ENCODE assay signal across 7 cellular contexts in the genomic region with DNA sequence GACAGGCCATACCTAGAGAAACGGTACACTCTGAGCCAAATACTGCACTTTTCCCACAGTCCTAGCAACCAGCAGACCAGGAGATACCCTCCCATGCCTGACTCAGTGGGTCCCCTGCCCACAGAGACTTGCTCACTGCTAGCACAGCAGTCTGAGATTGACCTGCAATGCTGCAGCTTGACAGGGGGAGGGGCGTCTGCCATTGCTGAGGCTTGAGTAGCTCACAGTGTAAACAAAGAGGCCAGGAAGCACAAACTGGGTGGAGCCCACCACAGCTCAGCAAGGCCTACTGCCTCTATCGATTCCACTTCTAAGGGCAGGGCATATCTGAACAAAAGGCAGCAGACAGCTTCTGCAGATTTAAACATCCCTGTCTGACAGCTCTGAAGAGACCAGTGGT.
A peak's percentile ranks its signal among the peaks of the same experiment; 100 is the strongest.
DNase-seq lines count a peak whose midpoint lies in the region; FAIRE-seq and TF ChIP-seq lines count a peak whose summit lies in the region.
"Not testable (repeated sequence)": the region's sequence is repeated elsewhere in the genome, so short reads cannot be mapped to it uniquely, and the experiment has no call there.

No MANE protein-coding gene starts in this region.

- WGBS in H1 (ENCODE audit: extremely low coverage in 1 of 2, insufficient coverage in 1 of 2, insufficient read length in 1 of 2, insufficient replicate concordance in 2 of 2, low coverage in 1 of 2, low lambda C conversion rate in 2 of 2, missing lambda C conversion rate in 1 of 2), 2 experiments, result 87% methylated on average over 3 of the region's 3 CpGs; no CpG with 5 or more reads in 1 of the 2 experiments
- no CpG with 5 or more reads among the region's 3 CpGs for whole genome bisulfite sequencing in mesendoderm (ENCODE audit: extremely low coverage, insufficient coverage, low lambda C conversion rate)

- H3K14ac ChIP-seq in H1 (ENCODE audit: insufficient read length), result not testable (repeated sequence)

- not testable (repeated sequence) for TF ChIP-seq EP300 in H1 (IDR thresholded peaks at IDR 0.05; ENCODE audit: borderline replicate concordance in 1 of 2, low read depth in 2 of 2, low read length in 2 of 2)

- POLR2A ChIA-PET in H1 (lab: Charles Lee; ENCODE audit: partially characterized antibody), result interaction anchor here (0.6 kb wide), 1 partner anchor 61 kb away, joined by 4 read pairs; no protein-coding TSS in a partner anchor

- not testable (repeated sequence) for H4K20me1 ChIP-seq in H1 (replicated peaks in 1 of 2; ENCODE audit: control insufficient read depth in 1 of 2, insufficient read depth in 2 of 2, low read length in 2 of 2)

- H3K79me1 ChIP-seq in H1 (ENCODE audit: low read depth, low read length); mesendoderm (ENCODE audit: low read length): not testable (repeated sequence)

- not testable (repeated sequence) for H2BK20ac ChIP-seq in H1 (ENCODE audit: low read length)

- FAIRE-seq in H1 (lab: Jason Lieb, UNC), result not testable (repeated sequence)

- not testable (repeated sequence) for H4K5ac ChIP-seq in H1 (ENCODE audit: insufficient read length, low read depth, low read length); mesendoderm (ENCODE audit: low read length)

- H3K56ac ChIP-seq in H1 (replicated peaks; ENCODE audit: insufficient read length, low read depth, low read length), result not testable (repeated sequence)
- H3K56ac ChIP-seq in mesendoderm (ENCODE audit: low read length), result peak overlapping the region; percentile 10

- H3K27me3 ChIP-seq in H1 (replicated peaks in 1 of 4; ENCODE audit: control insufficient read depth in 3 of 4, extremely low read depth in 1 of 4, insufficient read depth in 3 of 4, low read length in 3 of 4); mesendoderm (ENCODE audit: insufficient read depth, low read length, poor library complexity): not testable (repeated sequence)

- H3K27ac ChIP-seq in H1 (ENCODE audit: low read depth, low read length); mesendoderm (ENCODE audit: low read depth, low read length): not testable (repeated sequence)

- not testable (repeated sequence) for H2BK120ac ChIP-seq in H1 (replicated peaks; ENCODE audit: low read depth, low read length); mesendoderm (ENCODE audit: low read depth, low read length)

- not testable (repeated sequence) for H3K4me3 ChIP-seq in H1 (ENCODE audit: extremely low read depth in 1 of 4, insufficient read depth in 2 of 4, low read depth in 3 of 4, low read length in 4 of 4); mesendoderm (ENCODE audit: low read length)

- not testable (repeated sequence) for H3K23ac ChIP-seq in H1 (ENCODE audit: insufficient read length); mesendoderm (ENCODE audit: low read length)

- TF ChIP-seq RAD21 in H1 (IDR thresholded peaks at IDR 0.05 in 1 of 2, conservative IDR thresholded peaks at IDR 0.05 in 1 of 2; ENCODE audit: low read depth in 2 of 2, low read length in 2 of 2), result not testable (repeated sequence)

- H3K4me2 ChIP-seq in H1 (ENCODE audit: insufficient read depth in 1 of 2, low read depth in 2 of 2, low read length in 2 of 2); mesendoderm (ENCODE audit: low read length): not testable (repeated sequence)

- not testable (repeated sequence) for H2AK5ac ChIP-seq in H1 (ENCODE audit: low read depth, low read length); mesendoderm (ENCODE audit: low read length)

- not testable (repeated sequence) for H2BK15ac ChIP-seq in H1 (ENCODE audit: low read length); mesendoderm (replicated peaks; ENCODE audit: low read depth)

- H4K8ac ChIP-seq in H1 (ENCODE audit: extremely low read depth, insufficient read depth, low read length); mesendoderm (ENCODE audit: low read depth, low read length): not testable (repeated sequence)

- peak overlapping the region; percentile 42; the same call in 1 of the 2 replicates for H2BK12ac ChIP-seq in H1 (ENCODE audit: low read depth, low read length)

- H2AFZ ChIP-seq in H1 (ENCODE audit: low read length), result not testable (repeated sequence)

- H3K4me1 ChIP-seq in H1 (replicated peaks in 1 of 4; ENCODE audit: control insufficient read depth in 3 of 4, insufficient read depth in 4 of 4, low read length in 3 of 4); mesendoderm (ENCODE audit: control insufficient read depth, low read depth, low read length): not testable (repeated sequence)

- not testable (repeated sequence) for H3K9me3 ChIP-seq in H1 (ENCODE audit: insufficient read depth in 2 of 2, low read depth in 1 of 2, low read length in 1 of 2)

- not testable (repeated sequence) for H3K9ac ChIP-seq in H1 (replicated peaks in 1 of 4; ENCODE audit: extremely low read depth in 1 of 4, low read depth in 3 of 4, low read length in 3 of 4); mesendoderm (ENCODE audit: low read length)

- DNase-seq in COLO668 (lab: John Stamatoyannopoulos, UW; ENCODE audit: unreplicated experiment) (peak; percentile 42), ELF-1 (ENCODE audit: low read depth, low spot score) (peak; percentile 44), NCI-H345 (lab: John Stamatoyannopoulos, UW) (peak; percentile 84), NCI-H748 treated with DMSO at 0.1 percent for 48 hours (lab: John Stamatoyannopoulos, UW) (peak; percentile 7), SHP77 (lab: John Stamatoyannopoulos, UW) (peak; percentile 27 to 54), mesendoderm (peak; percentile 66)
- not testable (repeated sequence) for DNase-seq in H1 (ENCODE audit: low read depth in 1 of 2, low spot score in 2 of 2)

- not testable (repeated sequence) for H3K18ac ChIP-seq in H1 (ENCODE audit: extremely low read depth, low read length); mesendoderm (ENCODE audit: low read length)

- H3K23me2 ChIP-seq in H1 (ENCODE audit: low read depth, low read length), result not testable (repeated sequence)

- H3K79me2 ChIP-seq in H1 (ENCODE audit: control insufficient read depth in 1 of 2, insufficient read depth in 2 of 2, low read length in 2 of 2); mesendoderm (ENCODE audit: control insufficient read depth, insufficient read depth, low read length): not testable (repeated sequence)

- not testable (repeated sequence) for TF ChIP-seq POLR2A in H1 (IDR thresholded peaks at IDR 0.05; ENCODE audit: control extremely low read depth in 1 of 2, low read depth in 2 of 2, low read length in 2 of 2)

- not testable (repeated sequence) for H3K36me3 ChIP-seq in H1 (ENCODE audit: control insufficient read depth in 2 of 4, insufficient read depth in 4 of 4, low read length in 3 of 4); mesendoderm (ENCODE audit: control insufficient read depth, insufficient read depth, low read length)

- not testable (repeated sequence) for TF ChIP-seq CTCF in H1 (IDR thresholded peaks at IDR 0.05; ENCODE audit: control extremely low read depth in 1 of 3, insufficient read depth in 1 of 3, low read depth in 1 of 3, low read length in 3 of 3)

- H4K91ac ChIP-seq in H1 (replicated peaks; ENCODE audit: insufficient read length, low read length), result peak overlapping the region; percentile 54

- not testable (repeated sequence) for H3K4ac ChIP-seq in H1 (replicated peaks; ENCODE audit: insufficient read length, low read depth, low read length); mesendoderm (ENCODE audit: low read depth, low read length)

- CTCF ChIA-PET in H1 (lab: Charles Lee; ENCODE audit: partially characterized antibody), result interaction anchor here (0.6 to 1.2 kb wide), 4 partner anchors 23 to 959 kb away, joined by 3 read pairs; no protein-coding TSS in a partner anchor

- H2BK5ac ChIP-seq in H1 (ENCODE audit: low read depth, low read length); mesendoderm (ENCODE audit: low read length): not testable (repeated sequence)
